18 cellular contexts compared by ENCODE assay signal in genomic region chr6:52921743-52922142, GRCh38. TPM values are rescaled to one million over a fixed set of nuclear protein-coding genes. Genes with fewer than 3 reads are reported as not detected.
DNase-seq lines count a peak whose midpoint lies in the region; ATAC-seq and TF ChIP-seq lines count a peak whose summit lies in the region.
"Had no signal": no experiment of that assay in that cellular context is flagged by ENCODE, and none has a peak within 500 bp of the region (broad histone marks: within the 10 kb centered on the region; RNA-seq: fewer than 3 reads in every experiment).

No MANE protein-coding gene starts in this region.

- no peaks in the 10 kb centered on the region for H3K36me3 ChIP-seq in esophagus (ENCODE audit: control insufficient read depth in 2 of 2, insufficient read depth in 2 of 2, low read length in 1 of 2)
- no peaks in the 10 kb centered on the region for H3K36me3 ChIP-seq in mesenchymal stem cell (ENCODE audit: control insufficient read depth in 1 of 2, insufficient read depth in 2 of 2, low read depth in 1 of 2, low read length in 2 of 2)
- H3K36me3 ChIP-seq: BE2C had no signal

- no peak overlapping the region for H2BK20ac ChIP-seq in H9 (ENCODE audit: low read depth, low read length, poor library complexity, severe bottlenecking)

- H4K20me1 ChIP-seq in H9 (ENCODE audit: control insufficient read depth, insufficient read depth, insufficient read length) = no peaks in the 10 kb centered on the region

- H3K9ac ChIP-seq in H9 (ENCODE audit: extremely low read depth, insufficient read length, low read length) (no peak overlapping the region), mesenchymal stem cell (ENCODE audit: low read length) (no peak overlapping the region)

- WGBS in H9 (ENCODE audit: extremely low coverage, insufficient read length, low lambda C conversion rate) = no CpG with 5 or more reads among the region's 6 CpGs
- WGBS in esophagus, 2 donors = 70 to 74% methylated on average over 6 of the region's 6 CpGs
- WGBS in mesenchymal stem cell = 94% methylated on average over 5 of the region's 6 CpGs

- H3K4me3 Mint-ChIP-seq in H9 (no peak overlapping the region), type B pancreatic cell (no peak overlapping the region)
- H3K4me3 Mint-ChIP-seq in activated T-cell treated with anti-CD3 and anti-CD28 coated beads, Interleukin-2, amount 50 U/mL, for 24 hours = no peak overlapping the region
- H3K4me3 Mint-ChIP-seq: CD8-positive, alpha-beta T cell had no signal

- H2BK120ac ChIP-seq in H9 (ENCODE audit: low read depth, low read length, poor library complexity, severe bottlenecking) (no peak overlapping the region), mesenchymal stem cell (ENCODE audit: low read depth, low read length) (no peak overlapping the region)

- H3K23ac ChIP-seq in H9 (ENCODE audit: insufficient read length, low read depth, low read length) (no peak overlapping the region), mesenchymal stem cell (ENCODE audit: low read length in 2 of 2) (no peak overlapping the region)

- no peak for DNase-seq in H9
- DNase-seq in mesenchymal stem cell = no peak
- no peak for DNase-seq in type B pancreatic cell (ENCODE audit: extremely low spot score, unreplicated experiment)
- no peak for DNase-seq in UCSD-AML1 (lab: John Stamatoyannopoulos, UW; ENCODE audit: unreplicated experiment)
- DNase-seq in activated T-cell treated with anti-CD3 and anti-CD28 coated beads, Interleukin-2, amount 50 U/mL, for 24 hours = no peak
- DNase-seq: ACHN; BE2C; CD8-positive, alpha-beta T cell; COR-L47; DND-41; GF-D8 had no signal

- H2AK5ac ChIP-seq in H9 (ENCODE audit: insufficient read length, low read length) = no peak overlapping the region
- no peak overlapping the region for H2AK5ac ChIP-seq in mesenchymal stem cell (ENCODE audit: low read length, severe bottlenecking)

- H3T11ph ChIP-seq in H9 (ENCODE audit: low read length) = no peak overlapping the region

- H2BK15ac ChIP-seq in H9 (ENCODE audit: low read depth, low read length) (no peak overlapping the region), mesenchymal stem cell (ENCODE audit: low read depth, poor library complexity, severe bottlenecking) (peak overlapping the region; percentile 52)

- H3K27me3 ChIP-seq in H9 (ENCODE audit: insufficient read depth, low read length) (no peaks in the 10 kb centered on the region), esophagus (ENCODE audit: control insufficient read depth in 1 of 2, insufficient read depth in 2 of 2, low read length in 2 of 2) (no peaks in the 10 kb centered on the region), mesenchymal stem cell (ENCODE audit: control insufficient read depth in 1 of 2, insufficient read depth in 1 of 2, low read length in 2 of 2) (no peaks in the 10 kb centered on the region)
- H3K27me3 ChIP-seq: BE2C had no signal

- H2BK12ac ChIP-seq in H9 (ENCODE audit: insufficient read length, low read depth, low read length) = no peak overlapping the region
- H2BK12ac ChIP-seq in mesenchymal stem cell (ENCODE audit: low read length in 2 of 2) = no peak overlapping the region

- TF ChIP-seq CTCF in H9 (conservative IDR thresholded peaks at IDR 0.05) (no peak), type B pancreatic cell (conservative IDR thresholded peaks at IDR 0.05) (no peak)

- H3K27me3 Mint-ChIP-seq in H9 (ENCODE audit: low read depth) = no peaks in the 10 kb centered on the region; the same call in 1 of the 2 replicates
- no peaks in the 10 kb centered on the region for H3K27me3 Mint-ChIP-seq in type B pancreatic cell
- peaks cover 12% of the 10 kb centered on the region for H3K27me3 Mint-ChIP-seq in activated T-cell treated with anti-CD3 and anti-CD28 coated beads, Interleukin-2, amount 50 U/mL, for 24 hours

- H3K23me2 ChIP-seq in H9 (ENCODE audit: insufficient read length, low read depth, low read length, poor library complexity, severe bottlenecking) = no peaks in the 10 kb centered on the region

- H3K79me2 ChIP-seq in H9 (ENCODE audit: insufficient read depth, low read length) = no peaks in the 10 kb centered on the region

- H3K18ac ChIP-seq in H9 (ENCODE audit: insufficient read length, low read depth, low read length) (no peak overlapping the region), mesenchymal stem cell (ENCODE audit: low read depth in 1 of 2, low read length in 2 of 2) (peak overlapping the region in 1 of 2 experiments; percentile 43)

- H3K4me1 Mint-ChIP-seq in H9 (peaks cover 47 to 56% of the 10 kb centered on the region in 2 experiments), type B pancreatic cell (ENCODE audit: unreplicated experiment) (peaks cover 9% of the 10 kb centered on the region)
- no peaks in the 10 kb centered on the region for H3K4me1 Mint-ChIP-seq in activated T-cell treated with anti-CD3 and anti-CD28 coated beads, Interleukin-2, amount 50 U/mL, for 24 hours (ENCODE audit: low read depth)

- no peak overlapping the region for H3K14ac ChIP-seq in H9 (ENCODE audit: insufficient read depth, low read length)
- no peak overlapping the region for H3K14ac ChIP-seq in mesenchymal stem cell (ENCODE audit: low read length in 2 of 2)

- H3K27ac Mint-ChIP-seq in H9 = peak overlapping the region in 2 of 3 experiments; percentile 14 to 37; a peak in 1 of 7 replicates
- peak overlapping the region; percentile 48 for H3K27ac Mint-ChIP-seq in type B pancreatic cell
- no peak overlapping the region for H3K27ac Mint-ChIP-seq in activated T-cell treated with anti-CD3 and anti-CD28 coated beads, Interleukin-2, amount 50 U/mL, for 24 hours
- H3K27ac Mint-ChIP-seq: CD8-positive, alpha-beta T cell had no signal

- peaks cover 0 to 11% (median 0%) of the 10 kb centered on the region in 3 experiments; a peak in 2 of 7 replicates for H3K36me3 Mint-ChIP-seq in H9 (ENCODE audit: insufficient read depth in 1 of 3, low read depth in 3 of 3)
- H3K36me3 Mint-ChIP-seq in type B pancreatic cell = no peaks in the 10 kb centered on the region
- H3K36me3 Mint-ChIP-seq in activated T-cell treated with anti-CD3 and anti-CD28 coated beads, Interleukin-2, amount 50 U/mL, for 24 hours (ENCODE audit: low read depth) = no peaks in the 10 kb centered on the region
- H3K36me3 Mint-ChIP-seq: CD8-positive, alpha-beta T cell had no signal

- H3K4me2 ChIP-seq in H9 (ENCODE audit: insufficient read depth, insufficient read length, low read length) = no peak overlapping the region
- H3K4me2 ChIP-seq in mesenchymal stem cell (ENCODE audit: low read length, poor library complexity, severe bottlenecking) = no peak overlapping the region

- H3K27ac ChIP-seq in H9 (ENCODE audit: insufficient read length, low read depth, low read length) = no peak overlapping the region
- peak overlapping the region; percentile 56 to 71 for H3K27ac ChIP-seq in esophagus (ENCODE audit: low read depth in 2 of 2, low read length in 1 of 2)
- no peak overlapping the region for H3K27ac ChIP-seq in mesenchymal stem cell (ENCODE audit: low read length, poor library complexity, severe bottlenecking)
- H3K27ac ChIP-seq: C4-2B had no signal

- H3K4me1 ChIP-seq in H9 (ENCODE audit: insufficient read depth, low read length) = no peaks in the 10 kb centered on the region; the same call in 1 of the 2 replicates
- H3K4me1 ChIP-seq in esophagus (ENCODE audit: control insufficient read depth in 2 of 2, insufficient read depth in 2 of 2, low read length in 1 of 2) = peaks cover 2 to 18% of the 10 kb centered on the region in 2 donors
- H3K4me1 ChIP-seq in mesenchymal stem cell (ENCODE audit: control insufficient read depth, insufficient read depth, low read depth, low read length) = no peaks in the 10 kb centered on the region

- H3K56ac ChIP-seq in H9 (ENCODE audit: insufficient read length, low read depth, low read length) = no peak overlapping the region

- H4K91ac ChIP-seq in H9 (ENCODE audit: insufficient read length, low read depth, low read length) (no peak overlapping the region), mesenchymal stem cell (ENCODE audit: low read length) (no peak overlapping the region)

- H3K9me3 Mint-ChIP-seq in H9 = no peaks in the 10 kb centered on the region; a peak in 2 of 5 replicates
- H3K9me3 Mint-ChIP-seq in type B pancreatic cell = no peaks in the 10 kb centered on the region
- H3K9me3 Mint-ChIP-seq in activated T-cell treated with anti-CD3 and anti-CD28 coated beads, Interleukin-2, amount 50 U/mL, for 24 hours = no peaks in the 10 kb centered on the region
- H3K9me3 Mint-ChIP-seq: CD8-positive, alpha-beta T cell had no signal

- no peak overlapping the region for H4K5ac ChIP-seq in H9 (ENCODE audit: insufficient read length, low read depth, low read length)

- no peak overlapping the region for H2AFZ ChIP-seq in H9 (ENCODE audit: low read length)
- H2AFZ ChIP-seq in mesenchymal stem cell (ENCODE audit: low read depth, low read length) = no peak overlapping the region

- ATAC-seq in HG03520 (IDR thresholded peaks at IDR 0.05; ENCODE audit: unreplicated experiment) = no peak
- no peak for ATAC-seq in GM18867 (IDR thresholded peaks at IDR 0.05; ENCODE audit: unreplicated experiment)
- ATAC-seq: CD8-positive, alpha-beta T cell; HepG2 had no signal

- H2BK5ac ChIP-seq in H9 (ENCODE audit: insufficient read length, low read length) (no peak overlapping the region), mesenchymal stem cell (ENCODE audit: low read depth, low read length, poor library complexity, severe bottlenecking) (no peak overlapping the region)

- H3K79me1 ChIP-seq in H9 (ENCODE audit: insufficient read depth, low read depth, low read length, poor library complexity, severe bottlenecking) (no peaks in the 10 kb centered on the region), mesenchymal stem cell (replicated peaks; ENCODE audit: low read length, poor library complexity, severe bottlenecking) (no peaks in the 10 kb centered on the region)

- H3K4ac ChIP-seq in H9 (ENCODE audit: low read depth, low read length) (no peak overlapping the region), mesenchymal stem cell (ENCODE audit: low read depth in 1 of 2, low read length in 2 of 2) (no peak overlapping the region)

- no peaks in the 10 kb centered on the region for H3K9me3 ChIP-seq in H9 (ENCODE audit: control insufficient read depth, low read depth, low read length)
- no peaks in the 10 kb centered on the region for H3K9me3 ChIP-seq in esophagus (ENCODE audit: control insufficient read depth in 2 of 2, insufficient read depth in 1 of 2, low read depth in 1 of 2, low read length in 1 of 2)
- no peaks in the 10 kb centered on the region for H3K9me3 ChIP-seq in mesenchymal stem cell (ENCODE audit: control insufficient read depth, low read length)
- H3K9me3 ChIP-seq: BE2C had no signal

- no peak overlapping the region for H4K8ac ChIP-seq in H9 (replicated peaks; ENCODE audit: insufficient read length, low read depth, low read length)
- H4K8ac ChIP-seq in mesenchymal stem cell (ENCODE audit: low read length) = no peak overlapping the region

- H3K4me3 ChIP-seq in esophagus (ENCODE audit: low read depth in 1 of 2, low read length in 2 of 2) (no peak overlapping the region), mesenchymal stem cell (ENCODE audit: insufficient read depth in 1 of 2, low read depth in 1 of 2, low read length in 2 of 2) (no peak overlapping the region)

RNA-seq across cellular contexts. Expression of gene GSTA3, which starts 12.2 kb away (rescaled TPM):
- total RNA-seq in H9 (2021) (not detected in 2 replicates), type B pancreatic cell (ENCODE audit: low replicate concordance) (not detected in 2 replicates)
- under 1 TPM in 1 of 2 donors, not detected in 1; 0.13 TPM for polyA plus RNA-seq in esophagus
- not detected for polyA plus RNA-seq in mesenchymal stem cell (2013, experiment 1 of 2)
- polyA plus RNA-seq in mesenchymal stem cell (2013, experiment 2 of 2) = not detected
- total RNA-seq: A172; CD8-positive, alpha-beta T cell; HepG2; HT1080 had no signal
- polyA plus RNA-seq: HepG2 had no signal

Comparison
In these comparisons a context has a peak if more than half of its experiments do, and no peak if none do; other contexts are left out.
1. H3K27ac ChIP-seq: peak in esophagus (2 of 2); none in H9 (single experiment) and mesenchymal stem cell (single experiment).